ENCODE assay signal across 1 cellular context in the genomic region with DNA sequence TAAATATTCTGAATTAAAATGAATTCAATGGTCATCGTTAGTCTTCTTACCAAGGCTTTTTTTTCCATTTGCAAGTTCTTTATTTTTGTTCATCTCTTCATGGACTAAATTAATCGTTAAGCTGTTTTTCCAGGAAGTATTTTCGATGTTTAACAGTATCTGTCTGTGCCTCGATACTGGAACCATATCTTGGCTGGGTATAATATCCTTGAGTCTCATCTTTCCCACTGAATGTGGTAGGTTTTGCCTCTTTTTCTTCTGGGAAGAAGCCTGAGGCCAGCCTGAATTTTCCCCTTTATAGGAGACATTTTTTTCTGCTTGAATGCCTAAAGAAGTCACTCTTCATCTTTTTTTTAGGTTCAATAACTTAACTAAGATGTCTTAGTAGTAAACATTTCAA.
TF ChIP-seq lines count a peak whose summit lies in the region.

No MANE protein-coding gene starts in this region.

TF ChIP-seq in IMR-90, 13 proteins besides CTCF, POLR2A, EP300 and RAD21 (continued from another document):
- TF ChIP-seq RCOR1 (IDR thresholded peaks at IDR 0.05; ENCODE audit: insufficient replicate concordance, low read length): no peak
